In the genomic region with DNA sequence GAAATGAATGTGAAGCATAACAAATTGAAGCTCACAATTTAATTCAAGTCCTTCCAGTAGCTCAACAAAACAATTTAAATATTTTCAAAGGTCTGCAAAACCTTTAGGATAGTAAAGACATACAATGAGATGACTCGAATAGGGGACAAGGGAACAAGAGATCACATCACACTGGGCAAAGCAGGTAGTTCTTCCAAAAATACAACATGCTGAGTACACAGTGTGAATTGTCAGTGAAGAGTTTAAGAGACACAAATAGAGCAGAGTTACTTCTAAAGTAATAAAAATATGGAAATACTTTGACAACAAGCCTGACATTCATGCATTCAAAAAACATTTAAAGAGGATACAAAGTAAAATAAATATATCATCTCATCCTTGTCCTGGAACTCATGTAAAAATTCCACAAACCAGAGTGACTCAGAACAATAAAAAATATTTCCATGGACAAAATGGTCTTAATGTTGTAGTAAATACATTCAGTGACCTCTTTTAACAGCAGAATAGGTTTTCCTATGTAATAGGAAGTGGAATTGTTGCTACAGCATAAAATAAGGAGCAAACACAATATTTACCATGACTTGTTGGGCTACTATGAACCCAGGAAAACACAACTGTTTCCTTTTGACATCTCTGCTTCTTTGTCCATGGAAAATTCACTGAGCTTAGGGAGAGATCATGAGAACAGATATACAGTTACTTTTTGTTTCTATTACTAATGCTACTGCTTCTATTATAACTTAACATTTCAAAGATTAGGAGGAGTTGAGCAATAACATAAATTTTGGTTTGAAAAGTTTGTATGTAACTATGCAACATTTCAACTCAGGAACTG, we compare ENCODE assay signal across 1 cellular context.
TF ChIP-seq lines count a peak whose summit lies in the region.

No MANE protein-coding gene starts in this region.

TF ChIP-seq in endothelial cell of umbilical vein, 7 proteins besides CTCF, POLR2A, EP300 and RAD21:
- TF ChIP-seq, protein P1, sequence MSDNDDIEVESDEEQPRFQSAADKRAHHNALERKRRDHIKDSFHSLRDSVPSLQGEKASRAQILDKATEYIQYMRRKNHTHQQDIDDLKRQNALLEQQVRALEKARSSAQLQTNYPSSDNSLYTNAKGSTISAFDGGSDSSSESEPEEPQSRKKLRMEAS (IDR thresholded peaks at IDR 0.05; ENCODE audit: insufficient read depth, insufficient read length): no peak
- TF ChIP-seq JUN (IDR thresholded peaks at IDR 0.05; ENCODE audit: borderline replicate concordance, insufficient read depth, insufficient read length, low read depth): peak; percentile 45
TF ChIP-seq in endothelial cell of umbilical vein: peak in this region for 1.
